Comparison of ENCODE assay signal across 1 cellular context in genomic region chr20:45343445-45343866, GRCh38.
TF ChIP-seq lines count a peak whose summit lies in the region.

No MANE protein-coding gene starts in this region.

TF ChIP-seq in HepG2, 621 proteins besides CTCF, POLR2A, EP300 and RAD21 (continued from another document and continues in another):
- TF ChIP-seq DRAP1 (CRISPR knock-in tag; IDR thresholded peaks at IDR 0.05) (no peak), SRY (CRISPR knock-in tag; IDR thresholded peaks at IDR 0.05) (no peak), ZBTB25 (CRISPR knock-in tag; IDR thresholded peaks at IDR 0.05) (0 out of 2 replicates have a peak, but pooled peaks have one; percentile 1), GMEB2 (CRISPR knock-in tag; IDR thresholded peaks at IDR 0.05; ENCODE audit: low read depth) (no peak), RXRB (CRISPR knock-in tag; IDR thresholded peaks at IDR 0.05; ENCODE audit: borderline replicate concordance) (0 out of 2 replicates have a peak, but pooled peaks have one; percentile 3), PPARG (CRISPR knock-in tag; conservative IDR thresholded peaks at IDR 0.05) (0 out of 2 replicates have a peak, but pooled peaks have one; percentile 8), SPEN (CRISPR knock-in tag; IDR thresholded peaks at IDR 0.05; ENCODE audit: low read depth) (peak; percentile 16; the same call in 1 of the 2 replicates), ZNF629 (CRISPR knock-in tag; conservative IDR thresholded peaks at IDR 0.05) (peak; percentile 45), MEF2D (CRISPR knock-in tag; IDR thresholded peaks at IDR 0.05) (0 out of 2 replicates have a peak, but pooled peaks have one; percentile 10), ZNF207 (IDR thresholded peaks at IDR 0.05; ENCODE audit: borderline replicate concordance) (no peak), DMAP1 (CRISPR knock-in tag; IDR thresholded peaks at IDR 0.05) (peak; percentile 15; the same call in 1 of the 2 replicates), FOXP1 (IDR thresholded peaks at IDR 0.05) (no peak), FOXP1 (CRISPR knock-in tag; IDR thresholded peaks at IDR 0.05) (peak; percentile 67), ZNF724P (CRISPR knock-in tag; IDR thresholded peaks at IDR 0.05; ENCODE audit: borderline replicate concordance) (no peak), CHD2 (IDR thresholded peaks at IDR 0.05; ENCODE audit: low read depth, low read length) (no peak), MLXIP (CRISPR knock-in tag; IDR thresholded peaks at IDR 0.05; ENCODE audit: borderline replicate concordance) (no peak), MED1 (CRISPR knock-in tag; IDR thresholded peaks at IDR 0.05) (no peak; the same call in 1 of the 2 replicates), THAP7 (CRISPR knock-in tag; IDR thresholded peaks at IDR 0.05) (no peak), NAIF1 (CRISPR knock-in tag; IDR thresholded peaks at IDR 0.05; ENCODE audit: borderline replicate concordance) (0 out of 2 replicates have a peak, but pooled peaks have one; percentile 3), TFDP1 (CRISPR knock-in tag; IDR thresholded peaks at IDR 0.05; ENCODE audit: borderline replicate concordance) (no peak), PCBP2 (optimal IDR thresholded peaks at IDR 0.05; ENCODE audit: low read depth, low read length, poor library complexity, severe bottlenecking) (peak; percentile 59), ZNF614 (CRISPR knock-in tag; IDR thresholded peaks at IDR 0.05; ENCODE audit: borderline replicate concordance) (0 out of 2 replicates have a peak, but pooled peaks have one; percentile 27), NR2F2 (IDR thresholded peaks at IDR 0.05; ENCODE audit: borderline replicate concordance, low read depth) (no peak), SCMH1 (CRISPR knock-in tag; IDR thresholded peaks at IDR 0.05; ENCODE audit: borderline replicate concordance) (no peak), MAZ (IDR thresholded peaks at IDR 0.05; ENCODE audit: borderline replicate concordance, low read depth, low read length) (peak; percentile 32; the same call in 1 of the 2 replicates), MAZ (CRISPR knock-in tag; IDR thresholded peaks at IDR 0.05; ENCODE audit: low read depth) (no peak), TFAP4 (IDR thresholded peaks at IDR 0.05; ENCODE audit: borderline replicate concordance, low read depth) (peak; percentile 75; the same call in 1 of the 2 replicates), TCF7 (IDR thresholded peaks at IDR 0.05; ENCODE audit: low read depth) (peak; percentile 50), CHD4 (IDR thresholded peaks at IDR 0.05; ENCODE audit: borderline replicate concordance, low read length) (peak; percentile 78; the same call in 1 of the 2 replicates), SRSF9 (IDR thresholded peaks at IDR 0.05; ENCODE audit: borderline replicate concordance, insufficient read depth, low read depth, low read length, poor library complexity, severe bottlenecking) (no peak), ZNF264 (CRISPR knock-in tag; IDR thresholded peaks at IDR 0.05) (peak; percentile 50; the same call in 1 of the 2 replicates), TMF1 (CRISPR knock-in tag; IDR thresholded peaks at IDR 0.05; ENCODE audit: low read depth) (no peak; the same call in 1 of the 2 replicates), RFXANK (CRISPR knock-in tag; IDR thresholded peaks at IDR 0.05) (no peak), ZNF235 (CRISPR knock-in tag; IDR thresholded peaks at IDR 0.05; ENCODE audit: borderline replicate concordance) (0 out of 2 replicates have a peak, but pooled peaks have one; percentile 18), DPF2 (CRISPR knock-in tag; IDR thresholded peaks at IDR 0.05; ENCODE audit: borderline replicate concordance, low read depth) (peak; percentile 8; the same call in 1 of the 2 replicates), MED8 (CRISPR knock-in tag; IDR thresholded peaks at IDR 0.05; ENCODE audit: insufficient replicate concordance) (peak; percentile 2), ZBTB40 (IDR thresholded peaks at IDR 0.05) (no peak), ZBTB40 (CRISPR knock-in tag; IDR thresholded peaks at IDR 0.05) (no peak), FOSL2 (CRISPR knock-in tag; IDR thresholded peaks at IDR 0.05) (no peak), ZNF749 (CRISPR knock-in tag; IDR thresholded peaks at IDR 0.05; ENCODE audit: borderline replicate concordance) (0 out of 2 replicates have a peak, but pooled peaks have one; percentile 12), ZNF737 (CRISPR knock-in tag; IDR thresholded peaks at IDR 0.05; ENCODE audit: borderline replicate concordance) (0 out of 2 replicates have a peak, but pooled peaks have one; percentile 54), ZIK1 (CRISPR knock-in tag; IDR thresholded peaks at IDR 0.05; ENCODE audit: borderline replicate concordance, low read depth) (0 out of 2 replicates have a peak, but pooled peaks have one; percentile 4), ZNF75D (CRISPR knock-in tag; IDR thresholded peaks at IDR 0.05; ENCODE audit: borderline replicate concordance) (no peak), MYC (CRISPR knock-in tag; IDR thresholded peaks at IDR 0.05; ENCODE audit: borderline replicate concordance) (0 out of 2 replicates have a peak, but pooled peaks have one; percentile 19), ZEB1 (IDR thresholded peaks at IDR 0.05; ENCODE audit: insufficient replicate concordance, low read depth) (peak; percentile 8), KAT7 (CRISPR knock-in tag; IDR thresholded peaks at IDR 0.05; ENCODE audit: borderline replicate concordance) (0 out of 2 replicates have a peak, but pooled peaks have one; percentile 29), LCORL (IDR thresholded peaks at IDR 0.05) (no peak), LCORL (CRISPR knock-in tag; IDR thresholded peaks at IDR 0.05) (0 out of 2 replicates have a peak, but pooled peaks have one; percentile 21)
